ENCODE assay signal across 1 cellular context in genomic region chr13:112102243-112102642, GRCh38.
A peak's percentile ranks its signal among the peaks of the same experiment; 100 is the strongest.
TF ChIP-seq lines count a peak whose summit lies in the region.

No MANE protein-coding gene starts in this region.

TF ChIP-seq in HEK293, 187 proteins besides CTCF, POLR2A, EP300 and RAD21 (continued from another document):
- TF ChIP-seq ZNF366 (tag by site-specific recombination; conservative IDR thresholded peaks at IDR 0.05), result 0 out of 2 replicates have a peak, but pooled peaks have one; percentile 32
- TF ChIP-seq ZNF530 (tag by site-specific recombination; IDR thresholded peaks at IDR 0.05; ENCODE audit: low read depth), result no peak
- no peak for TF ChIP-seq ZNF114 (tag by site-specific recombination; IDR thresholded peaks at IDR 0.05)
- TF ChIP-seq ZNF610 (tag by site-specific recombination; IDR thresholded peaks at IDR 0.05; ENCODE audit: borderline replicate concordance), result no peak
- no peak for TF ChIP-seq ZNF335 (tag by site-specific recombination; conservative IDR thresholded peaks at IDR 0.05)
- TF ChIP-seq ZNF623 (tag by site-specific recombination; IDR thresholded peaks at IDR 0.05), result no peak
- peak; percentile 100 for TF ChIP-seq ZNF660 (tag by site-specific recombination; IDR thresholded peaks at IDR 0.05)
- peak; percentile 75 for TF ChIP-seq ZNF600 (tag by site-specific recombination; IDR thresholded peaks at IDR 0.05)
- TF ChIP-seq ZNF157 (tag by site-specific recombination; IDR thresholded peaks at IDR 0.05), result no peak
- no peak for TF ChIP-seq GLIS2 (tag by site-specific recombination; IDR thresholded peaks at IDR 0.05)
- no peak for TF ChIP-seq EGR2 (tag by site-specific recombination; IDR thresholded peaks at IDR 0.05; ENCODE audit: low read depth)
- TF ChIP-seq ZNF391 (tag by site-specific recombination; IDR thresholded peaks at IDR 0.05; ENCODE audit: borderline replicate concordance, low read depth), result no peak
- TF ChIP-seq ZBTB7A (tag by site-specific recombination; IDR thresholded peaks at IDR 0.05; ENCODE audit: low read depth), result no peak
- no peak for TF ChIP-seq ZNF433 (tag by site-specific recombination; IDR thresholded peaks at IDR 0.05; ENCODE audit: low read depth)
- no peak for TF ChIP-seq ZNF155 (tag by site-specific recombination; IDR thresholded peaks at IDR 0.05)
- TF ChIP-seq ZBTB44 (tag by site-specific recombination; IDR thresholded peaks at IDR 0.05), result peak; percentile 78
- no peak for TF ChIP-seq YY2 (tag by site-specific recombination; IDR thresholded peaks at IDR 0.05)
- TF ChIP-seq AEBP2 (tag by site-specific recombination; IDR thresholded peaks at IDR 0.05; ENCODE audit: borderline replicate concordance), result no peak
- TF ChIP-seq ZNF549 (tag by site-specific recombination; IDR thresholded peaks at IDR 0.05), result no peak
- no peak for TF ChIP-seq ZBTB11 (tag by site-specific recombination; conservative IDR thresholded peaks at IDR 0.05; ENCODE audit: low read depth)
- no peak for TF ChIP-seq ZNF488 (tag by site-specific recombination; IDR thresholded peaks at IDR 0.05)
- no peak for TF ChIP-seq SP2 (tag by site-specific recombination; IDR thresholded peaks at IDR 0.05)
- no peak for TF ChIP-seq ZNF26 (tag by site-specific recombination; IDR thresholded peaks at IDR 0.05)
- TF ChIP-seq ZNF596 (tag by site-specific recombination; IDR thresholded peaks at IDR 0.05), result no peak
- no peak for TF ChIP-seq HOXA7 (CRISPR knock-in tag; IDR thresholded peaks at IDR 0.05; ENCODE audit: borderline replicate concordance)
- TF ChIP-seq ZNF426 (tag by site-specific recombination; IDR thresholded peaks at IDR 0.05), result no peak
- no peak for TF ChIP-seq ZNF416 (tag by site-specific recombination; IDR thresholded peaks at IDR 0.05)
TF ChIP-seq in HEK293: peak in this region for 9.
